Comparison of ENCODE assay signal across 10 cellular contexts in the genomic region with DNA sequence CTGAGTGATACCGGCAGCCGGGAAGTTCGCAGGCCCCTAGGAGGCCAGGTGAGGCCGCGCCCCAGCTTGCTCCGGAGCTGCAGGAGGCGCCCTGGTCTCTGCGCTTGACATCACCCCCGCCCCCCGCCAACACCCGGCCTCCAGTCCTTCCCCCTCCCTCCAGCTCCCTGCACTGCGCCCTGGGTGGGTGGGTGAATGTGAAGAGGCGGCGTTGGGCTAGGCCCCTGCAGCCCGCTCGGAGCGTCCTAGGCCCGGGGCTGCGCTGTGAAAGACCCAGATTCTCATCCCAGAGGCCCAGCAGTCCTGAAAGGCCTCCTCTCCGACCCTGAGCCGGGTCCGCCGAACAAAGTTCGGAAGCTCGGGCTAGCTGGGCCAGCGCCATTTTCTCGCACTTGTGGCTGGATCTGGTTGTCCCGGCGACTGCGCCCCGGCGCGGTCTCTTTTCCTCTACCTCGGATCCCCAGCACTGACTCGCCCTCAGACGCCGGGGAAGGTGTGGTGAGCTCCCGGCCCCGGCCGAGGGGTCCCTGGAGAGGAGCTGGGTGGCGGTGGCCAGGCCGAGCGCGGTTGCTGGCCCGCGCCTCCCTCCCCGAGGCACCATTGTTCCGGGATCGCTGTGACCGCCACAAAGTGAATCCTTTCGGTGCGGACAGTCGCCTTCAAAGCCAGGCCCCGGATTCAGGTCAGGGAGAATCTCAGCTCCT. TPM values are rescaled to one million over a fixed set of nuclear protein-coding genes. Genes with fewer than 3 reads are reported as not detected.
A peak's percentile ranks its signal among the peaks of the same experiment; 100 is the strongest.
DNase-seq lines count a peak whose midpoint lies in the region; ATAC-seq and TF ChIP-seq lines count a peak whose summit lies in the region.
"Had no signal": no experiment of that assay in that cellular context is flagged by ENCODE, and none has a peak within 500 bp of the region (broad histone marks: within the 10 kb centered on the region; RNA-seq: fewer than 3 reads in every experiment).

No MANE protein-coding gene starts in this region.

- no peak overlapping the region for H3T11ph ChIP-seq in H9 (ENCODE audit: low read length)

- peaks cover 29% of the 10 kb centered on the region for H3K23me2 ChIP-seq in H9 (ENCODE audit: insufficient read length, low read depth, low read length, poor library complexity, severe bottlenecking)

- H3K27me3 ChIP-seq in H9 (ENCODE audit: insufficient read depth, low read length), result peaks cover 82% of the 10 kb centered on the region

- H2AFZ ChIP-seq in H9 (ENCODE audit: low read length), result no peak overlapping the region

- H2BK15ac ChIP-seq in H9 (ENCODE audit: low read depth, low read length), result no peak overlapping the region

- H3K4me3 ChIP-seq in iPS-18c (ENCODE audit: insufficient read depth, low read depth, low read length) (peak overlapping the region; percentile 68), skin epidermis (peak overlapping the region; percentile 14 to 39 (median 31))
- H3K4me3 ChIP-seq: left lung had no signal

- peak; percentile 91 for DNase-seq in H9
- peak in 52 of 58 donors; percentile 26 to 86 (median 70) for DNase-seq in anterior cingulate cortex (lab: John Stamatoyannopoulos, UW)
- DNase-seq in HK-2 (ENCODE audit: unreplicated experiment), result no peak
- no peak for DNase-seq in NCI-H69 (lab: John Stamatoyannopoulos, UW)
- DNase-seq in AG08396 (ENCODE audit: low spot score), result no peak
- DNase-seq: activated naive CD4-positive, alpha-beta T cell had no signal

- peak overlapping the region; percentile 48 for H3K9ac ChIP-seq in H9 (ENCODE audit: extremely low read depth, insufficient read length, low read length)

- H3K4me2 ChIP-seq in H9 (ENCODE audit: insufficient read depth, insufficient read length, low read length), result peak overlapping the region; percentile 83

- H2BK12ac ChIP-seq in H9 (ENCODE audit: insufficient read length, low read depth, low read length), result peak overlapping the region; percentile 38

- H3K36me3 Mint-ChIP-seq in H9 (ENCODE audit: insufficient read depth in 1 of 3, low read depth in 3 of 3), result peaks cover 0 to 2% (median 0%) of the 10 kb centered on the region in 3 experiments; a peak in 1 of 7 replicates

- H4K5ac ChIP-seq in H9 (ENCODE audit: insufficient read length, low read depth, low read length), result no peak overlapping the region

- peak overlapping the region; percentile 80 for H3K18ac ChIP-seq in H9 (ENCODE audit: insufficient read length, low read depth, low read length)

- TF ChIP-seq CTCF in H9 (conservative IDR thresholded peaks at IDR 0.05), result no peak

- WGBS in H9 (ENCODE audit: extremely low coverage, insufficient read length, low lambda C conversion rate), result no CpG with 5 or more reads among the region's 54 CpGs

- no peaks in the 10 kb centered on the region for H3K79me1 ChIP-seq in H9 (ENCODE audit: insufficient read depth, low read depth, low read length, poor library complexity, severe bottlenecking)

- H3K9me3 ChIP-seq in H9 (ENCODE audit: control insufficient read depth, low read depth, low read length) (no peaks in the 10 kb centered on the region), iPS-18c (ENCODE audit: control insufficient read depth, insufficient read depth, low read length) (no peaks in the 10 kb centered on the region)
- H3K9me3 ChIP-seq: left lung had no signal

- peak overlapping the region; percentile 63 to 82 for H3K4me3 Mint-ChIP-seq in H9

- H2BK120ac ChIP-seq in H9 (ENCODE audit: low read depth, low read length, poor library complexity, severe bottlenecking), result no peak overlapping the region

- no peak overlapping the region for H4K91ac ChIP-seq in H9 (ENCODE audit: insufficient read length, low read depth, low read length)

- H3K9me3 Mint-ChIP-seq in H9, result peaks cover 3 to 17% of the 10 kb centered on the region in 2 experiments; a peak in 3 of 5 replicates

- no peak overlapping the region for H3K27ac Mint-ChIP-seq in H9

- no peak overlapping the region for H2BK20ac ChIP-seq in H9 (ENCODE audit: low read depth, low read length, poor library complexity, severe bottlenecking)

- H3K4me1 ChIP-seq in H9 (ENCODE audit: insufficient read depth, low read length), result no peaks in the 10 kb centered on the region; the same call in none of the 2 replicates

- H3K4me1 Mint-ChIP-seq in H9, result peaks cover 39 to 79% of the 10 kb centered on the region in 2 experiments

- no peak overlapping the region for H3K27ac ChIP-seq in H9 (ENCODE audit: insufficient read length, low read depth, low read length)
- H3K27ac ChIP-seq in skin epidermis, result peak overlapping the region in 17 of 21 experiments; percentile 25 to 90 (median 78)
- H3K27ac ChIP-seq: left lung had no signal

- H3K14ac ChIP-seq in H9 (ENCODE audit: insufficient read depth, low read length), result peak overlapping the region; percentile 93

- H4K8ac ChIP-seq in H9 (replicated peaks; ENCODE audit: insufficient read length, low read depth, low read length), result no peak overlapping the region

- H3K4ac ChIP-seq in H9 (ENCODE audit: low read depth, low read length), result no peak overlapping the region

- no peak overlapping the region for H2AK5ac ChIP-seq in H9 (ENCODE audit: insufficient read length, low read length)

- H3K23ac ChIP-seq in H9 (ENCODE audit: insufficient read length, low read depth, low read length), result no peak overlapping the region

- no peaks in the 10 kb centered on the region for H3K79me2 ChIP-seq in H9 (ENCODE audit: insufficient read depth, low read length)

- H3K56ac ChIP-seq in H9 (ENCODE audit: insufficient read length, low read depth, low read length), result no peak overlapping the region

- no peak overlapping the region for H2BK5ac ChIP-seq in H9 (ENCODE audit: insufficient read length, low read length)

- peaks cover 100% of the 10 kb centered on the region for H3K27me3 Mint-ChIP-seq in H9 (ENCODE audit: low read depth)

- no peaks in the 10 kb centered on the region for H4K20me1 ChIP-seq in H9 (ENCODE audit: control insufficient read depth, insufficient read depth, insufficient read length)

- ATAC-seq in HG02798 (IDR thresholded peaks at IDR 0.05; ENCODE audit: poor library complexity, unreplicated experiment), result no peak
- ATAC-seq: left lung had no signal

RNA-seq across cellular contexts. Expression of gene ZIC4, which starts 12.9 kb away (rescaled TPM):
- total RNA-seq in H9 (2021), result not detected in 2 replicates
- total RNA-seq: left lung had no signal

RNA-seq across cellular contexts. Expression of gene ZIC1, which starts 15.8 kb away (rescaled TPM):
- not detected in 2 replicates for total RNA-seq in H9 (2021)

Comparison
In these comparisons a context has a peak if more than half of its experiments do, and no peak if none do; other contexts are left out.
1. DNase-seq: peak in H9 (single experiment) and anterior cingulate cortex (52 of 58); none in HK-2 (single experiment), NCI-H69 (single experiment) and AG08396 (single experiment).